8 cellular contexts compared by ENCODE assay signal in genomic region chr6:43426928-43427405, GRCh38. TPM values are rescaled to one million over a fixed set of nuclear protein-coding genes. Genes with fewer than 3 reads are reported as not detected.
DNase-seq lines count a peak whose midpoint lies in the region; FAIRE-seq and TF ChIP-seq lines count a peak whose summit lies in the region.

No MANE protein-coding gene starts in this region.

- H3K4me1 ChIP-seq in left ventricle myocardium inferior = peaks cover 32% of the 10 kb centered on the region
- peaks cover 0 to 5% of the 10 kb centered on the region in 2 donors for H3K4me1 ChIP-seq in small intestine (ENCODE audit: control insufficient read depth in 2 of 2, insufficient read depth in 1 of 2, low read depth in 1 of 2, low read length in 1 of 2)

- H3K27me3 ChIP-seq in H7 (ENCODE audit: control insufficient read depth, insufficient read depth, low read length) = no peaks in the 10 kb centered on the region
- H3K27me3 ChIP-seq in WERI-Rb-1 (ENCODE audit: insufficient read depth, low read depth, severe bottlenecking) = no peaks in the 10 kb centered on the region
- H3K27me3 ChIP-seq in left ventricle myocardium inferior (ENCODE audit: low read depth) = no peaks in the 10 kb centered on the region
- H3K27me3 ChIP-seq in small intestine (ENCODE audit: control insufficient read depth in 2 of 2, insufficient read depth in 2 of 2, low read length in 2 of 2) = no peaks in the 10 kb centered on the region

- intact Hi-C loops in left ventricle myocardium inferior (cut with micrococcal nuclease) = no loop called here

- H3K27ac ChIP-seq in WERI-Rb-1 (peak overlapping the region; percentile 85), left ventricle myocardium inferior (replicated peaks) (peak overlapping the region; percentile 92), small intestine (ENCODE audit: low read depth in 1 of 2, low read length in 1 of 2) (peak overlapping the region; percentile 5 to 96)

- H3K4me3 ChIP-seq in H7 (ENCODE audit: insufficient read depth, low read depth, low read length) (peak overlapping the region; percentile 92), WERI-Rb-1 (ENCODE audit: low read depth, low read length) (peak overlapping the region; percentile 75), left ventricle myocardium inferior (peak overlapping the region; percentile 96), small intestine (ENCODE audit: low read depth in 1 of 2, low read length in 2 of 2) (peak overlapping the region; percentile 69 to 92)

- H3K36me3 ChIP-seq in H7 (replicated peaks; ENCODE audit: control insufficient read depth, insufficient read depth, low read length) (no peaks in the 10 kb centered on the region), WERI-Rb-1 (peaks cover under 1% of the 10 kb centered on the region), left ventricle myocardium inferior (peaks cover 2% of the 10 kb centered on the region), small intestine (ENCODE audit: control insufficient read depth in 2 of 2, insufficient read depth in 2 of 2, low read length in 2 of 2) (peaks cover 0 to under 1% of the 10 kb centered on the region in 2 donors)

- 39 to 57% (median 45%) methylated on average over 23 of the region's 23 CpGs for WGBS in small intestine, 3 donors

- TF ChIP-seq CTCF in WERI-Rb-1 (IDR thresholded peaks at IDR 0.05; ENCODE audit: low read depth, low read length) (no peak), left ventricle myocardium inferior (IDR thresholded peaks at IDR 0.05; ENCODE audit: borderline replicate concordance) (no peak)

- peaks cover 29% of the 10 kb centered on the region for H3K9me3 ChIP-seq in WERI-Rb-1 (ENCODE audit: severe bottlenecking)
- H3K9me3 ChIP-seq in left ventricle myocardium inferior (replicated peaks) = no peaks in the 10 kb centered on the region
- H3K9me3 ChIP-seq in small intestine (ENCODE audit: control insufficient read depth, low read depth) = no peaks in the 10 kb centered on the region

- no peak for FAIRE-seq in small intestine (lab: Jason Lieb, UNC)

- DNase-seq in H7 = no peak
- DNase-seq in WERI-Rb-1 = no peak
- DNase-seq in left ventricle myocardium inferior = no peak
- DNase-seq in small intestine = no peak
- no peak for DNase-seq in AG08395 (ENCODE audit: low spot score)
- no peak for DNase-seq in NCI-H1930 (lab: John Stamatoyannopoulos, UW)
- DNase-seq in amygdala (lab: John Stamatoyannopoulos, UW) = no peak
- no peak for DNase-seq in NCI-H1092 treated with DMSO at 0.1 percent for 48 hours (lab: John Stamatoyannopoulos, UW)

RNA-seq across cellular contexts. Expression of gene ABCC10, which starts 0.4 kb away (rescaled TPM):
- total RNA-seq in H7 (2014; rRNA removed; shearing (Covaris generic)) = 17.3 and 18.4 TPM in 2 replicates
- 11.7 TPM for total RNA-seq in left ventricle myocardium inferior
- 10 to 100 TPM; 15.7 to 31.1 (median 21.3) TPM for polyA plus RNA-seq in small intestine

RNA-seq across cellular contexts. Expression of gene DLK2, which starts 28.4 kb away (rescaled TPM):
- total RNA-seq in H7 (2014; rRNA removed; shearing (Covaris generic)) = 0.33 and 0.42 TPM in 2 replicates
- total RNA-seq in left ventricle myocardium inferior = 3.3 TPM
- polyA plus RNA-seq in small intestine = under 1 TPM in 1 of 3 donors, not detected in 2; 0.72 TPM

RNA-seq across cellular contexts. Expression of gene TJAP1, which starts 50.4 kb away (rescaled TPM):
- 25.3 and 25.5 TPM in 2 replicates for total RNA-seq in H7 (2014; rRNA removed; shearing (Covaris generic))
- 24.1 TPM for total RNA-seq in left ventricle myocardium inferior
- 10 to 100 TPM; 17.2 to 30.3 (median 29.3) TPM for polyA plus RNA-seq in small intestine

RNA-seq across cellular contexts. Expression of gene ZNF318, which starts 57.5 kb away (rescaled TPM):
- 8.1 and 14.5 TPM in 2 replicates for total RNA-seq in H7 (2014; rRNA removed; shearing (Covaris generic))
- 12.5 TPM for total RNA-seq in left ventricle myocardium inferior
- 1 to 10 TPM; 3.5 to 6.5 (median 3.6) TPM for polyA plus RNA-seq in small intestine
